In the genomic region with DNA sequence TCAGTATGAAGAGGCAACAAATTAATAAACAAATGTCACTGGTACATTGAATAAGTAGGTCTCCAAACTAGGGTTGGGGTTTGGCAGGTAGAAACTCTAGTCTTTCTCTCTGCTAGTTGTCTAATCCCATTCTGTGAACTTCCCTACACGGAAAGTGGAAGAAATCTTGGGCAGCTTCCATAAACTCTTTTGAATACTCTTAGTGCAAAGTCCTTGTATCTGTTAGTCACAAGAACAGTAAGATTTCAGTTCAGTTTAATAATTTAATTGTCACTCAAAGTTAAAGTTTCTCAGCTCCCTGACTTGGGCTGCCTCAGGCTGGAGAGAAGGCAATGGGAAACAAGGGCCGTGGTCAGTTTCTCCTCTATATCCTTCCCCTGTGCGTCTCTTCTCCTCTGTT, we compare ENCODE assay signal across 16 cellular contexts.
DNase-seq lines count a peak whose midpoint lies in the region; ATAC-seq and TF ChIP-seq lines count a peak whose summit lies in the region.
"Had no signal": no experiment of that assay in that cellular context is flagged by ENCODE, and none has a peak within 500 bp of the region (broad histone marks: within the 10 kb centered on the region; RNA-seq: fewer than 3 reads in every experiment).

No MANE protein-coding gene starts in this region.

- peaks cover 26 to 28% of the 10 kb centered on the region in 2 donors for H3K4me1 Mint-ChIP-seq in natural killer cell

- peak overlapping the region; percentile 27; the same call in 1 of the 2 replicates for H3K27ac ChIP-seq in SK-N-MC
- no peak overlapping the region for H3K27ac ChIP-seq in suprapubic skin

- 87% methylated on average over 3 of the region's 3 CpGs for WGBS in suprapubic skin

- TF ChIP-seq CTCF in natural killer cell (IDR thresholded peaks at IDR 0.05) (no peak), suprapubic skin (IDR thresholded peaks at IDR 0.05) (no peak)

- no peaks in the 10 kb centered on the region for H3K9me3 Mint-ChIP-seq in natural killer cell
- H3K9me3 Mint-ChIP-seq: CD4-positive, alpha-beta memory T cell; HFFc6 had no signal

- no peak for TF ChIP-seq POLR2A in suprapubic skin (IDR thresholded peaks at IDR 0.05)

- no peaks in the 10 kb centered on the region for H3K36me3 Mint-ChIP-seq in natural killer cell

- no peaks in the 10 kb centered on the region for H3K27me3 ChIP-seq in suprapubic skin

- no peaks in the 10 kb centered on the region for H3K4me1 ChIP-seq in suprapubic skin

- ATAC-seq in left colon (peak; percentile 78), HG02623 (IDR thresholded peaks at IDR 0.05; ENCODE audit: unreplicated experiment) (no peak), natural killer cell (no peak)

- H3K9ac ChIP-seq in SK-N-MC (ENCODE audit: insufficient read length) = no peak overlapping the region

- H3K9me3 ChIP-seq in SK-N-MC (ENCODE audit: low read depth, low read length) = no peaks in the 10 kb centered on the region
- no peaks in the 10 kb centered on the region for H3K9me3 ChIP-seq in suprapubic skin
- H3K9me3 ChIP-seq: HAP-1 had no signal

- no peak overlapping the region for H3K4me3 Mint-ChIP-seq in natural killer cell
- H3K4me3 Mint-ChIP-seq: CD4-positive, alpha-beta memory T cell; HFFc6 had no signal

- DNase-seq in SK-N-MC (ENCODE audit: low read depth, low spot score) (no peak), left colon (no peak), renal cortical epithelial cell (ENCODE audit: low read depth) (peak; percentile 12), natural killer cell (no peak), suprapubic skin (ENCODE audit: low spot score in 2 of 2) (no peak)
- DNase-seq: C1 segment of cervical spinal cord; Calu3; CD4-positive, alpha-beta memory T cell; COR-L47; DMS53; DMS79 treated with DMSO at 0.1 percent for 48 hours; GF-D8; GOT3 had no signal

- intact Hi-C loops in left colon (cut with DNase I, micrococcal nuclease) (no loop called here), natural killer cell (cut with micrococcal nuclease) (no loop called here)

- H3K27me3 Mint-ChIP-seq in natural killer cell (ENCODE audit: low read depth in 2 of 2) = no peaks in the 10 kb centered on the region
- H3K27me3 Mint-ChIP-seq: CD4-positive, alpha-beta memory T cell had no signal

- no peak for TF ChIP-seq EP300 in suprapubic skin (IDR thresholded peaks at IDR 0.05)

- no peaks in the 10 kb centered on the region for H3K36me3 ChIP-seq in SK-N-MC (ENCODE audit: insufficient read depth, low read length)
- H3K36me3 ChIP-seq in suprapubic skin = no peaks in the 10 kb centered on the region
- H3K36me3 ChIP-seq: HAP-1 had no signal

- no peak overlapping the region for H3K27ac Mint-ChIP-seq in natural killer cell
- H3K27ac Mint-ChIP-seq: CD4-positive, alpha-beta memory T cell; HFFc6 had no signal

- no peak overlapping the region for H3K4me3 ChIP-seq in SK-N-MC
- no peak overlapping the region for H3K4me3 ChIP-seq in suprapubic skin
- H3K4me3 ChIP-seq: HAP-1 had no signal
